In genomic region chr22:20765938-20766337, GRCh38 we compare ENCODE assay signal across 26 cellular contexts. TPM values are rescaled to one million over a fixed set of nuclear protein-coding genes. Genes with fewer than 3 reads are reported as not detected.
"Had no signal": no experiment of that assay in that cellular context is flagged by ENCODE, and none has a peak within 500 bp of the region (broad histone marks: within the 10 kb centered on the region; RNA-seq: fewer than 3 reads in every experiment).

No MANE protein-coding gene starts in this region.

- H3K4me3 ChIP-seq: adrenal gland, SK-N-MC had no signal

- H3K9me3 ChIP-seq: adrenal gland had no signal

- DNase-seq: activated CD4-positive, alpha-beta T cell treated with anti-CD3 and anti-CD28 coated beads for 48 hours; activated CD4-positive, alpha-beta T cell treated with anti-CD3 and anti-CD28 coated beads, Interleukin-2, amount 50 U/mL, for 4 hours; activated CD8-positive, alpha-beta memory T cell treated with anti-CD3 and anti-CD28 coated beads for 24 hours; activated effector memory CD4-positive, alpha-beta T cell treated with Interleukin-2 at 50 U/mL for 16 hours; activated naive CD4-positive, alpha-beta T cell treated with Interleukin-2 at 50 U/mL for 16 hours; activated naive CD8-positive, alpha-beta T cell treated with anti-CD3 and anti-CD28 coated beads, Interleukin-2, amount 10 ng/mL, durations not matched to agents 7 days and 5 days; activated T-cell treated with anti-CD3 and anti-CD28 coated beads, Interleukin-2, amount 50 U/mL, for 72 hours; adrenal gland; anterior cingulate cortex; Kasumi-1; KBM-7; NCI-H1092; NCI-H1417; NCI-H1930; NCI-H2171; NCI-H2227 treated with DMSO at 0.1 percent for 48 hours; NCI-H446 treated with DMSO at 0.1 percent for 48 hours; NCI-H524 treated with DMSO at 0.1 percent for 48 hours; NCI-H748 treated with DMSO at 0.1 percent for 48 hours; T-cell had no signal

- H3K27ac Mint-ChIP-seq: activated naive CD8-positive, alpha-beta T cell treated with anti-CD3 and anti-CD28 coated beads, Interleukin-2, amount 10 ng/mL, durations not matched to agents 7 days and 5 days; activated T-cell treated with anti-CD3 and anti-CD28 coated beads, Interleukin-2, amount 50 U/mL, for 72 hours; T-cell had no signal

- H3K9me3 Mint-ChIP-seq: activated naive CD8-positive, alpha-beta T cell treated with anti-CD3 and anti-CD28 coated beads, Interleukin-2, amount 10 ng/mL, durations not matched to agents 7 days and 5 days; activated T-cell treated with anti-CD3 and anti-CD28 coated beads, Interleukin-2, amount 50 U/mL, for 72 hours; T-cell had no signal

- H3K4me1 ChIP-seq: adrenal gland had no signal

- H3K27me3 Mint-ChIP-seq: activated naive CD8-positive, alpha-beta T cell treated with anti-CD3 and anti-CD28 coated beads, Interleukin-2, amount 10 ng/mL, durations not matched to agents 7 days and 5 days; T-cell had no signal

- H3K27ac ChIP-seq: adrenal gland, SK-N-MC had no signal

- ATAC-seq: activated CD4-positive, CD25-positive, alpha-beta regulatory T cell treated with anti-CD3 and anti-CD28 coated beads, Interleukin-2, amount 50 U/mL, for 24 hours; activated T-cell treated with anti-CD3 and anti-CD28 coated beads, Interleukin-2, amount 50 U/mL, for 72 hours; T-cell had no signal

- H3K4me3 Mint-ChIP-seq: activated naive CD8-positive, alpha-beta T cell treated with anti-CD3 and anti-CD28 coated beads, Interleukin-2, amount 10 ng/mL, durations not matched to agents 7 days and 5 days; activated T-cell treated with anti-CD3 and anti-CD28 coated beads, Interleukin-2, amount 50 U/mL, for 72 hours; T-cell had no signal

- H3K27me3 ChIP-seq: adrenal gland had no signal

RNA-seq across cellular contexts. Expression of gene SERPIND1, which starts 8.0 kb away (rescaled TPM):
- total RNA-seq: activated naive CD8-positive, alpha-beta T cell treated with anti-CD3 and anti-CD28 coated beads, Interleukin-2, amount 10 ng/mL, durations not matched to agents 7 days and 5 days; activated T-cell treated with anti-CD3 and anti-CD28 coated beads, Interleukin-2, amount 50 U/mL, for 72 hours; chondrocyte; M059J; OCI-LY7; T-helper 2 cell treated with Interferon-gamma antibody and Interleukin-4, amounts not matched to agents 100 ng/mL and 5 ng/mL, for 36 hours had no signal
